Comparison of ENCODE assay signal across 15 cellular contexts in genomic region chr7:69516208-69516820, GRCh38.
"Had no signal": no experiment of that assay in that cellular context is flagged by ENCODE, and none has a peak within 500 bp of the region (broad histone marks: within the 10 kb centered on the region; RNA-seq: fewer than 3 reads in every experiment).

No MANE protein-coding gene starts in this region.

- H3K4me3 ChIP-seq: sigmoid colon, thoracic aorta had no signal

- DNase-seq: activated B cell treated with CpG ODN at 0.5 μM for 24 hours; activated CD4-positive, alpha-beta T cell treated with anti-CD3 and anti-CD28 coated beads, Interleukin-2, amount 50 U/mL, for 1 hour; activated CD8-positive, alpha-beta memory T cell treated with anti-CD3 and anti-CD28 coated beads, Interleukin-2, amount 10 ng/mL, durations not matched to agents 7 days and 5 days; activated CD8-positive, alpha-beta T cell treated with anti-CD3 and anti-CD28 coated beads, Interleukin-2, amount 10 ng/mL, durations not matched to agents 7 days and 5 days; activated naive CD8-positive, alpha-beta T cell treated with anti-CD3 and anti-CD28 coated beads, Interleukin-2, amount 50 U/mL, for 24 hours; activated T-cell treated with anti-CD3 and anti-CD28 coated beads, Interleukin-2, amount 50 U/mL, for 48 hours; dermis blood vessel endothelial cell; effector CD8-positive, alpha-beta T cell; sigmoid colon; small intestine; stimulated activated CD4-positive, alpha-beta T cell treated with anti-CD3 and anti-CD28 coated beads, Interleukin-4, amount 100 ng/mL, for 24 hours; T-helper 9 cell; trophoblast cell had no signal

- ATAC-seq: activated CD8-positive, alpha-beta memory T cell treated with anti-CD3 and anti-CD28 coated beads, Interleukin-2, amount 10 ng/mL, durations not matched to agents 7 days and 5 days; activated CD8-positive, alpha-beta T cell treated with anti-CD3 and anti-CD28 coated beads, Interleukin-2, amount 10 ng/mL, durations not matched to agents 7 days and 5 days; activated naive CD8-positive, alpha-beta T cell treated with anti-CD3 and anti-CD28 coated beads, Interleukin-2, amount 50 U/mL, for 24 hours; stimulated activated effector memory CD8-positive, alpha-beta T cell treated with anti-CD3 and anti-CD28 coated beads, Interleukin-12 subunit alpha, Interleukin-12 subunit beta, amount 100 ng/mL, for 72 hours had no signal
